Comparison of ENCODE assay signal across 11 cellular contexts in the genomic region with DNA sequence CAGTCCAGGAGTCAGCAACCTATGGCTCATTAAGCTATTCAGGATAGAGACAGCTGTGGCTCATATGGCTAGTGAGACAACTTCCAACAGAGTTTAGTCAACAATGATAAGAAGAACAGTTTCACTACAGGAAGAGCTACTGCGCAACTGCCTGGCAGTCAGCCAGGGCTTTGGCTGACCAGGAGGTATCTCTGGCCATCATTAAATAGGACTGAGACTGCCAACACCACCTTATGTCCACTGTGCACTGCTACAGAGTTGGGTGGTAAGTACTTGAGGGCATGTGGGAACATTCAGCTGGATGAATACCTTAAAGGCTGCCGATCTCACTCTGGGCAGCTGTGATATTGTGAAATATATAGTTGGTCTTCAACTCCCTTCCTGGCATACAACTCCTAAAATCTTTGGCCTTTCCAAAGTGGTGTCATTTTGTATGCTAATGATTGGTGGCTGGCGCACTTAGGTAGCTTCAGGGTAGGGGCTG. TPM values are rescaled to one million over a fixed set of nuclear protein-coding genes. Genes with fewer than 3 reads are reported as not detected.
DNase-seq lines count a peak whose midpoint lies in the region; ATAC-seq, FAIRE-seq and TF ChIP-seq lines count a peak whose summit lies in the region.
"Had no signal": no experiment of that assay in that cellular context is flagged by ENCODE, and none has a peak within 500 bp of the region (broad histone marks: within the 10 kb centered on the region; RNA-seq: fewer than 3 reads in every experiment).

No MANE protein-coding gene starts in this region.

- H3K79me2 ChIP-seq in GM23248 (ENCODE audit: insufficient read depth): no peaks in the 10 kb centered on the region

- 68 to 90% methylated on average over 3 of the region's 3 CpGs for WGBS in GM23248 (ENCODE audit: low coverage in 1 of 2, low lambda C conversion rate in 2 of 2, missing lambda C conversion rate in 2 of 2), 2 experiments
- WGBS in pancreas, 2 donors: 76 to 78% methylated on average over 3 of the region's 3 CpGs

- H3K4me2 ChIP-seq in GM23248 (ENCODE audit: unreplicated experiment): peak overlapping the region; percentile 21

- no peaks in the 10 kb centered on the region for H3K9me2 ChIP-seq in GM23248 (ENCODE audit: insufficient read depth)

- DNase-seq in GM23248 (peak; percentile 76), NCI-H774 (lab: John Stamatoyannopoulos, UW) (peak; percentile 44), erythroblast (lab: John Stamatoyannopoulos, UW) (peak; percentile 77 to 80), pancreas (peak in 1 of 6 donors; percentile 58), H7 (no peak)
- no peak for DNase-seq in activated CD4-positive, alpha-beta T cell treated with anti-CD3 and anti-CD28 coated beads for 1 hour
- DNase-seq: head of caudate nucleus had no signal

- H2AFZ ChIP-seq in GM23248: no peak overlapping the region

- ATAC-seq in pancreas (peak in 3 of 4 donors; percentile 38 to 46 (median 46)), GM21786 (IDR thresholded peaks at IDR 0.05; ENCODE audit: unreplicated experiment) (no peak), HG03025 (IDR thresholded peaks at IDR 0.05; ENCODE audit: low FRiP score, unreplicated experiment) (no peak)

- intact Hi-C loops in pancreas (cut with DNase I): no loop called here

- peak overlapping the region; percentile 39 for H3K27ac ChIP-seq in GM23248
- no peak overlapping the region for H3K27ac ChIP-seq in pancreas
- H3K27ac ChIP-seq: skin epidermis had no signal

- FAIRE-seq in pancreas (lab: Jason Lieb, UNC): no peak

- no peaks in the 10 kb centered on the region for H4K20me1 ChIP-seq in GM23248 (ENCODE audit: insufficient read depth)

- H3K27me3 ChIP-seq in GM23248 (replicated peaks; ENCODE audit: insufficient read depth) (no peaks in the 10 kb centered on the region), pancreas (no peaks in the 10 kb centered on the region), H7 (ENCODE audit: control insufficient read depth, insufficient read depth, low read length) (no peaks in the 10 kb centered on the region)
- H3K27me3 ChIP-seq: upper lobe of left lung had no signal

- TF ChIP-seq POLR2A in erythroblast (IDR thresholded peaks at IDR 0.05; ENCODE audit: low read length): no peak

- no peak for TF ChIP-seq CTCF in pancreas (IDR thresholded peaks at IDR 0.05)

- H3F3A ChIP-seq in GM23248 (ENCODE audit: insufficient read depth): peaks cover 46% of the 10 kb centered on the region

- no peaks in the 10 kb centered on the region for H3K9me3 ChIP-seq in GM23248 (ENCODE audit: low read depth)
- no peaks in the 10 kb centered on the region for H3K9me3 ChIP-seq in pancreas
- H3K9me3 ChIP-seq: upper lobe of left lung had no signal

- H3K36me3 ChIP-seq in GM23248 (ENCODE audit: low read depth): peaks cover 16% of the 10 kb centered on the region
- peaks cover 0 to 15% (median 9%) of the 10 kb centered on the region in 3 donors for H3K36me3 ChIP-seq in pancreas
- peaks cover 13% of the 10 kb centered on the region for H3K36me3 ChIP-seq in H7 (replicated peaks; ENCODE audit: control insufficient read depth, insufficient read depth, low read length)

- H3K4me1 ChIP-seq in GM23248 (ENCODE audit: insufficient read depth): peaks cover 44% of the 10 kb centered on the region
- H3K4me1 ChIP-seq in pancreas: no peaks in the 10 kb centered on the region

- in situ Hi-C loops in GM23248 (cut with MboI): no loop called here

- no peak overlapping the region for H3K9ac ChIP-seq in GM23248

- H3K4me3 ChIP-seq in GM23248: no peak overlapping the region
- H3K4me3 ChIP-seq in pancreas: no peak overlapping the region
- no peak overlapping the region for H3K4me3 ChIP-seq in H7 (ENCODE audit: insufficient read depth, low read depth, low read length)
- H3K4me3 ChIP-seq: skin epidermis, upper lobe of left lung had no signal

RNA-seq across cellular contexts. Expression of a gene that starts 52.2 kb away (rescaled TPM):
- not detected in 2 replicates for total RNA-seq in GM23248 (2014; rRNA removed; shearing (Covaris generic))
- not detected in 2 replicates for polyA plus RNA-seq in GM23248 (2016; fragmentation: Nextera tagmentation; extraction: Ambion mirVana)
- not detected for total RNA-seq in pancreas
- not detected for polyA plus RNA-seq in pancreas
- total RNA-seq in H7 (2014; rRNA removed; shearing (Covaris generic)): not detected in 2 replicates
- total RNA-seq: upper lobe of left lung had no signal

RNA-seq across cellular contexts. Expression of a gene that starts 59.8 kb away (rescaled TPM):
- 166 and 183 TPM in 2 replicates for total RNA-seq in GM23248 (2014; rRNA removed; shearing (Covaris generic))
- 245 and 247 TPM in 2 replicates for polyA plus RNA-seq in GM23248 (2016; fragmentation: Nextera tagmentation; extraction: Ambion mirVana)
- 10 to 100 TPM; 30.6 to 59.2 (median 45.5) TPM for total RNA-seq in pancreas
- 10 to 100 TPM; 61.3 to 79.4 TPM for polyA plus RNA-seq in pancreas
- 212 and 246 TPM in 2 replicates for total RNA-seq in H7 (2014; rRNA removed; shearing (Covaris generic))

Comparison
In these comparisons a context has a peak if more than half of its experiments do, and no peak if none do; other contexts are left out.
1. DNase-seq: peak in GM23248 (single experiment), NCI-H774 (single experiment) and erythroblast (2 of 2); none in activated CD4-positive, alpha-beta T cell treated with anti-CD3 and anti-CD28 coated beads for 1 hour (single experiment) and H7 (single experiment).
2. ATAC-seq: peak in pancreas (3 of 4); none in GM21786 (single experiment) and HG03025 (single experiment).